Comparison of ENCODE assay signal across 21 cellular contexts in genomic region chr9:94882953-94883641, GRCh38.
DNase-seq lines count a peak whose midpoint lies in the region; ATAC-seq, FAIRE-seq and TF ChIP-seq lines count a peak whose summit lies in the region.
"Had no signal": no experiment of that assay in that cellular context is flagged by ENCODE, and none has a peak within 500 bp of the region (broad histone marks: within the 10 kb centered on the region; RNA-seq: fewer than 3 reads in every experiment).

No MANE protein-coding gene starts in this region.

- TF ChIP-seq EP300 in GM12878 (IDR thresholded peaks at IDR 0.05; ENCODE audit: borderline replicate concordance in 1 of 2, control insufficient read depth in 1 of 2, low read depth in 2 of 2, low read length in 2 of 2): no peak

- CTCF ChIA-PET in GM12878 (lab: Yijun Ruan, JAX): interaction anchor here (0.8 to 1.1 kb wide), 2 partner anchors 11 to 202 kb away, joined by 3 read pairs; no protein-coding TSS in a partner anchor
- CTCF ChIA-PET in CD4-positive, alpha-beta T cell (lab: Charles Lee): no interaction called here

- no peak overlapping the region for H3K4me2 ChIP-seq in GM12878 (ENCODE audit: control insufficient read depth, insufficient read depth)
- H3K4me2 ChIP-seq: PC-9 had no signal

- peak overlapping the region; percentile 53 to 76 (median 74) for H3K27ac Mint-ChIP-seq in nephron
- no peak overlapping the region for H3K27ac Mint-ChIP-seq in CD4-positive, alpha-beta T cell
- H3K27ac Mint-ChIP-seq: T-cell, type B pancreatic cell had no signal

- no peak overlapping the region for H3K27ac ChIP-seq in GM12878 (ENCODE audit: control insufficient read depth, insufficient read depth)
- H3K27ac ChIP-seq in CD4-positive, alpha-beta T cell (ENCODE audit: low read depth, low read length): no peak overlapping the region
- H3K27ac ChIP-seq in esophagus squamous epithelium: no peak overlapping the region
- H3K27ac ChIP-seq: body of pancreas, GM23248, PC-9 had no signal

- peaks cover 18% of the 10 kb centered on the region for H3K4me1 ChIP-seq in GM12878 (ENCODE audit: control insufficient read depth, insufficient read depth, low read length)
- peaks cover 0 to 33% (median 26%) of the 10 kb centered on the region in 3 donors for H3K4me1 ChIP-seq in esophagus squamous epithelium

- H3K9ac ChIP-seq in GM12878 (ENCODE audit: control insufficient read depth, insufficient read depth, low read length): no peak overlapping the region
- H3K9ac ChIP-seq: GM23248 had no signal

- TF ChIP-seq CTCF in GM12878 (IDR thresholded peaks at IDR 0.05 in 2 of 3, conservative IDR thresholded peaks at IDR 0.05 in 1 of 3; ENCODE audit: control insufficient read depth in 2 of 3, extremely low read depth in 1 of 3, insufficient read depth in 1 of 3, low read depth in 3 of 3, low read length in 3 of 3): no peak
- TF ChIP-seq CTCF in nephron (IDR thresholded peaks at IDR 0.05; ENCODE audit: unreplicated experiment in 3 of 3): no peak
- no peak for TF ChIP-seq CTCF in CD4-positive, alpha-beta T cell (IDR thresholded peaks at IDR 0.05)
- TF ChIP-seq CTCF in esophagus squamous epithelium (IDR thresholded peaks at IDR 0.05): no peak

- TF ChIP-seq RAD21 in GM12878 (IDR thresholded peaks at IDR 0.05; ENCODE audit: insufficient read depth, low read depth, low read length): no peak

- H2AFZ ChIP-seq in GM12878 (ENCODE audit: control insufficient read depth, low read depth, low read length): no peak overlapping the region
- H2AFZ ChIP-seq: GM23248, PC-9 had no signal

- no peaks in the 10 kb centered on the region for H3K27me3 Mint-ChIP-seq in nephron (ENCODE audit: low read depth)
- H3K27me3 Mint-ChIP-seq in CD4-positive, alpha-beta T cell: no peaks in the 10 kb centered on the region
- H3K27me3 Mint-ChIP-seq: T-cell, type B pancreatic cell had no signal

- H3K36me3 Mint-ChIP-seq in nephron (ENCODE audit: low read depth): peaks cover 2% of the 10 kb centered on the region
- H3K36me3 Mint-ChIP-seq in CD4-positive, alpha-beta T cell (ENCODE audit: low read depth): no peaks in the 10 kb centered on the region
- H3K36me3 Mint-ChIP-seq: T-cell, type B pancreatic cell had no signal

- no peak overlapping the region for H3K4me3 Mint-ChIP-seq in nephron
- no peak overlapping the region for H3K4me3 Mint-ChIP-seq in CD4-positive, alpha-beta T cell
- H3K4me3 Mint-ChIP-seq: T-cell, type B pancreatic cell had no signal

- H3K9me3 ChIP-seq in GM12878 (replicated peaks; ENCODE audit: control insufficient read depth, insufficient read depth, low read length) (peaks cover 6% of the 10 kb centered on the region; the same call in 2 of the 3 replicates), esophagus squamous epithelium (no peaks in the 10 kb centered on the region)
- no peaks in the 10 kb centered on the region for H3K9me3 ChIP-seq in CD4-positive, alpha-beta T cell (ENCODE audit: control insufficient read depth, low read length)
- H3K9me3 ChIP-seq: body of pancreas had no signal

- intact Hi-C loops in GM12878 (cut with micrococcal nuclease; ENCODE audit: unreplicated experiment) (no loop called here), esophagus squamous epithelium (cut with DNase I) (no loop called here)
- intact Hi-C loops in CD4-positive, alpha-beta T cell (cut with DNase I, micrococcal nuclease): no loop called here

- H3K79me2 ChIP-seq in GM12878 (ENCODE audit: control insufficient read depth, insufficient read depth, low read length): no peaks in the 10 kb centered on the region

- no peak for TF ChIP-seq POLR2A in GM12878 (IDR thresholded peaks at IDR 0.05; ENCODE audit: low read depth, low read length)
- no peak for TF ChIP-seq POLR2A in esophagus squamous epithelium (IDR thresholded peaks at IDR 0.05)

- H3K27me3 ChIP-seq in GM12878 (replicated peaks in 1 of 2; ENCODE audit: control insufficient read depth in 2 of 2, insufficient read depth in 2 of 2, low read length in 1 of 2) (no peaks in the 10 kb centered on the region), esophagus squamous epithelium (no peaks in the 10 kb centered on the region)
- no peaks in the 10 kb centered on the region for H3K27me3 ChIP-seq in CD4-positive, alpha-beta T cell (ENCODE audit: control insufficient read depth, insufficient read depth, low read length)
- H3K27me3 ChIP-seq: body of pancreas had no signal

- in situ Hi-C loops in GM12878 (cut with MboI): no loop called here

- RAD21 ChIA-PET in GM12878 (lab: Charles Lee; ENCODE audit: unreplicated experiment): interaction anchor here (1.5 to 1.8 kb wide), 2 partner anchors 79 to 202 kb away, joined by 4 to 6 read pairs; no protein-coding TSS in a partner anchor

- POLR2A ChIA-PET in GM12878 (lab: Charles Lee): no interaction called here
- POLR2A ChIA-PET in CD4-positive, alpha-beta T cell (lab: Charles Lee): no interaction called here

- DNase-seq in DMS79 (lab: John Stamatoyannopoulos, UW) (peak; percentile 54), NCI-H128 (lab: John Stamatoyannopoulos, UW; ENCODE audit: unreplicated experiment) (peak; percentile 35), GM12878 (ENCODE audit: low read depth, low spot score) (no peak), esophagus squamous epithelium (lab: John Stamatoyannopoulos, UW) (no peak), iPS-NIHi11 (ENCODE audit: low spot score) (no peak)
- DNase-seq in CD4-positive, alpha-beta T cell: no peak
- DNase-seq in stimulated activated CD4-positive, alpha-beta T cell treated with anti-CD3 and anti-CD28 coated beads, Interleukin-4, amount 100 ng/mL, for 4 hours: no peak
- DNase-seq: activated CD8-positive, alpha-beta memory T cell treated with anti-CD3 and anti-CD28 coated beads, Interleukin-2, amount 50 U/mL, for 4 hours; activated naive CD4-positive, alpha-beta T cell treated with Interleukin-2 at 50 U/mL for 16 hours; AML-193; effector memory CD4-positive, alpha-beta T cell; GM23248; mammary epithelial cell; PC-9; stimulated activated CD4-positive, alpha-beta T cell treated with anti-CD3 and anti-CD28 coated beads, Interleukin-4, amount 100 ng/mL, for 1 hour; T-cell had no signal

- SMC1A ChIA-PET in GM12878 (lab: Charles Lee; ENCODE audit: uncharacterized antibody, unreplicated experiment): interaction anchor here (0.7 to 1.8 kb wide), 3 partner anchors 14 to 28 kb away, joined by 3 to 4 read pairs (median 4); no protein-coding TSS in a partner anchor

- peaks cover 43% of the 10 kb centered on the region for H3K4me1 Mint-ChIP-seq in nephron
- H3K4me1 Mint-ChIP-seq in CD4-positive, alpha-beta T cell (ENCODE audit: low read depth): peaks cover 12% of the 10 kb centered on the region

- H4K20me1 ChIP-seq in GM12878 (ENCODE audit: control insufficient read depth, insufficient read depth): no peaks in the 10 kb centered on the region

- FAIRE-seq in GM12878 (lab: Jason Lieb, UNC): peak; percentile 38

- ATAC-seq in GM12878: no peak
- ATAC-seq in CD4-positive, alpha-beta T cell (ENCODE audit: poor library complexity): no peak
- ATAC-seq: activated CD4-positive, CD25-positive, alpha-beta regulatory T cell treated with anti-CD3 and anti-CD28 coated beads, Interleukin-2, amount 50 U/mL, for 24 hours; body of pancreas; sciatic nerve; T-cell had no signal

- H3K4me3 ChIP-seq in GM12878 (no peak overlapping the region), esophagus squamous epithelium (no peak overlapping the region)
- H3K4me3 ChIP-seq: body of pancreas, GM23248, PC-9 had no signal

- no peaks in the 10 kb centered on the region for H3K9me3 Mint-ChIP-seq in nephron
- no peaks in the 10 kb centered on the region for H3K9me3 Mint-ChIP-seq in CD4-positive, alpha-beta T cell
- H3K9me3 Mint-ChIP-seq: T-cell had no signal

- no TSS peak for BruUV-seq in GM12878 (replicated peaks; lab: Mats Ljungman, UMichigan)

- H3K36me3 ChIP-seq in GM12878 (ENCODE audit: control insufficient read depth in 2 of 2, insufficient read depth in 2 of 2, low read length in 1 of 2) (no peaks in the 10 kb centered on the region), esophagus squamous epithelium (no peaks in the 10 kb centered on the region)

- WGBS in GM12878 (ENCODE audit: insufficient coverage, insufficient replicate concordance, low lambda C conversion rate, missing lambda C conversion rate): 81% methylated on average over 4 of the region's 4 CpGs
- WGBS in esophagus squamous epithelium, 2 donors: 65 to 67% methylated on average over 4 of the region's 4 CpGs

TF ChIP-seq in GM12878, 131 proteins besides CTCF, POLR2A, EP300 and RAD21 (continues in another document):
- no peak for TF ChIP-seq TCF12 (IDR thresholded peaks at IDR 0.05; ENCODE audit: low read depth, low read length)
- TF ChIP-seq SUZ12 (IDR thresholded peaks at IDR 0.05; ENCODE audit: unreplicated experiment): no peak
- no peak for TF ChIP-seq SMC3 (IDR thresholded peaks at IDR 0.05; ENCODE audit: borderline replicate concordance, low read length)

Comparison
In these comparisons a context has a peak if more than half of its experiments do, and no peak if none do; other contexts are left out.
1. DNase-seq: peak in DMS79 (single experiment) and NCI-H128 (single experiment); none in GM12878 (single experiment), CD4-positive, alpha-beta T cell (0 of 10), esophagus squamous epithelium (single experiment), iPS-NIHi11 (single experiment) and stimulated activated CD4-positive, alpha-beta T cell treated with anti-CD3 and anti-CD28 coated beads, Interleukin-4, amount 100 ng/mL, for 4 hours (0 of 2).